33 cellular contexts compared by ENCODE assay signal in the genomic region with DNA sequence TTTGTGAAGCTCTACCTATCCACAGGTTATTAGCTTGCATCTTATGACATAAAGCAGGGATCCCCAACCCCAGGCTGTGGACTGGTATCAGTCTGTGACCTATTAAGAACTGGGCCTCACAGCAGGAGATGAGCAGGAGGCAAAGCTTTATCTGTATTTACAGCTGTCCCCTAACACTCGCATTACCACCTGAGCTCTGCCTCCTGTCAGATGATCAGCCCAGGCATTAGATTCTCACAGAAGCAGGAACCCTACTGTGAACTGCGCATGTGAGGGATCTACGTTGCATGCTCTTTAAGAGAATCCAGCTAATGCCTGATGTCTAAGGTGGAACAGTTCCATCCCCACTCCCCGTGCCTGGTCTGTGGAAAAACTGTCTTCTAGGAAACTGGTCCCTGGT. TPM values are rescaled to one million over a fixed set of nuclear protein-coding genes. Genes with fewer than 3 reads are reported as not detected.
DNase-seq lines count a peak whose midpoint lies in the region; ATAC-seq, FAIRE-seq and TF ChIP-seq lines count a peak whose summit lies in the region.
"Had no signal": no experiment of that assay in that cellular context is flagged by ENCODE, and none has a peak within 500 bp of the region (broad histone marks: within the 10 kb centered on the region; RNA-seq: fewer than 3 reads in every experiment).

No MANE protein-coding gene starts in this region.

- CTCF ChIA-PET in K562 (lab: Yijun Ruan, JAX; ENCODE audit: low intra/inter-chr PET ratio) = no interaction called here
- CTCF ChIA-PET in activated CD4-positive, alpha-beta memory T cell treated with anti-CD3 and anti-CD28 coated beads, Interleukin-2, amount 10 ng/mL, durations not matched to agents 7 days and 5 days (lab: Charles Lee) = interaction anchor here (1.1 kb wide), 1 partner anchor 20 kb away, joined by 3 read pairs; the partner anchor contains the start of gene FBXW11

- DNase-seq in T-helper 1 cell (no peak), NCI-H146 (lab: John Stamatoyannopoulos, UW) (peak; percentile 69), K562 (ENCODE audit: extremely low read depth in 1 of 4, low spot score in 3 of 4) (peak in 1 of 4 experiments; percentile 65), left lobe of liver (ENCODE audit: low spot score) (no peak), NK-92 (lab: John Stamatoyannopoulos, UW; ENCODE audit: unreplicated experiment) (no peak)
- DNase-seq in activated CD4-positive, alpha-beta memory T cell treated with anti-CD3 and anti-CD28 coated beads, Interleukin-2, amount 10 ng/mL, durations not matched to agents 7 days and 5 days = no peak
- DNase-seq: activated CD4-positive, alpha-beta T cell treated with anti-CD3 and anti-CD28 coated beads, Interleukin-2, amount 50 U/mL, for 4 hours; activated CD8-positive, alpha-beta memory T cell treated with anti-CD3 and anti-CD28 coated beads, Interleukin-2, amount 50 U/mL, for 48 hours; activated naive CD8-positive, alpha-beta T cell treated with anti-CD3 and anti-CD28 coated beads for 36 hours; CD4-positive, CD25-positive, alpha-beta regulatory T cell; central memory CD4-positive, alpha-beta T cell; dermis blood vessel endothelial cell; left ventricle myocardium superior; MG63; naive B cell; NCI-H1105 treated with DMSO at 0.1 percent for 48 hours; NCI-H2029 treated with DMSO at 0.1 percent for 48 hours; NCI-H345; pancreas; stimulated activated CD4-positive, alpha-beta T cell treated with anti-CD3 and anti-CD28 coated beads, Interleukin-2, amount 100 ng/mL, for 24 hours; trophoblast cell had no signal

- no peaks in the 10 kb centered on the region for H3K27me3 Mint-ChIP-seq in T-helper 1 cell treated with Interleukin-12 subunit alpha and Interleukin-12 subunit beta and Interleukin-4 antibody, amounts not matched to agents 30 μg/mL and 1 μg/mL, for 36 hours (ENCODE audit: low read depth)
- no peaks in the 10 kb centered on the region for H3K27me3 Mint-ChIP-seq in activated CD4-positive, alpha-beta memory T cell treated with anti-CD3 and anti-CD28 coated beads, Interleukin-2, amount 10 ng/mL, durations not matched to agents 7 days and 5 days
- H3K27me3 Mint-ChIP-seq: activated naive CD8-positive, alpha-beta T cell treated with anti-CD3 and anti-CD28 coated beads for 36 hours; CD4-positive, CD25-positive, alpha-beta regulatory T cell; naive B cell had no signal

- no peak overlapping the region; the same call in 2 of the 3 replicates for H3K27ac ChIP-seq in K562 (ENCODE audit: extremely low read depth, low read depth, low read length)
- H3K27ac ChIP-seq: gastroesophageal sphincter, pancreas had no signal

- ATAC-seq in K562 (peak; percentile 80), left lobe of liver (peak; percentile 50), GM19467 (IDR thresholded peaks at IDR 0.05; ENCODE audit: unreplicated experiment) (no peak)
- ATAC-seq: gastroesophageal sphincter, left ventricle myocardium superior, pancreas, SK-N-SH treated with all-trans-retinoic acid at 6 μM for 48 hours had no signal

- H3K27me3 ChIP-seq in K562 (ENCODE audit: control insufficient read depth in 2 of 2, insufficient read depth in 2 of 2, low read length in 2 of 2) = no peaks in the 10 kb centered on the region
- H3K27me3 ChIP-seq: gastroesophageal sphincter, MG63, pancreas had no signal

- no peak overlapping the region for H3K4me3 ChIP-seq in K562
- H3K4me3 ChIP-seq: gastroesophageal sphincter, MG63, pancreas, smooth muscle cell had no signal

- peaks cover 36% of the 10 kb centered on the region for H3K4me1 Mint-ChIP-seq in T-helper 1 cell treated with Interleukin-12 subunit alpha and Interleukin-12 subunit beta and Interleukin-4 antibody, amounts not matched to agents 30 μg/mL and 1 μg/mL, for 36 hours (ENCODE audit: low read depth)
- peaks cover 49% of the 10 kb centered on the region for H3K4me1 Mint-ChIP-seq in activated CD4-positive, alpha-beta memory T cell treated with anti-CD3 and anti-CD28 coated beads, Interleukin-2, amount 10 ng/mL, durations not matched to agents 7 days and 5 days

- no peaks in the 10 kb centered on the region; the same call in 2 of the 3 replicates for H3K36me3 ChIP-seq in K562 (ENCODE audit: control insufficient read depth, insufficient read depth, low read length)
- H3K36me3 ChIP-seq: gastroesophageal sphincter, pancreas had no signal

- no peak overlapping the region for H2AFZ ChIP-seq in K562 (ENCODE audit: low read depth, low read length)

- no peak overlapping the region for H3K4me3 Mint-ChIP-seq in T-helper 1 cell treated with Interleukin-12 subunit alpha and Interleukin-12 subunit beta and Interleukin-4 antibody, amounts not matched to agents 30 μg/mL and 1 μg/mL, for 36 hours
- no peak overlapping the region for H3K4me3 Mint-ChIP-seq in activated CD4-positive, alpha-beta memory T cell treated with anti-CD3 and anti-CD28 coated beads, Interleukin-2, amount 10 ng/mL, durations not matched to agents 7 days and 5 days
- H3K4me3 Mint-ChIP-seq: activated naive CD8-positive, alpha-beta T cell treated with anti-CD3 and anti-CD28 coated beads for 36 hours; CD4-positive, CD25-positive, alpha-beta regulatory T cell; mesothelial cell of epicardium; T-helper 2 cell treated with Interferon-gamma antibody and Interleukin-4, amounts not matched to agents 5 μg/mL and 100 μg/mL, for 36 hours had no signal

- H3K36me3 Mint-ChIP-seq in T-helper 1 cell treated with Interleukin-12 subunit alpha and Interleukin-12 subunit beta and Interleukin-4 antibody, amounts not matched to agents 30 μg/mL and 1 μg/mL, for 36 hours (ENCODE audit: low read depth) = peaks cover 27% of the 10 kb centered on the region
- peaks cover 38% of the 10 kb centered on the region for H3K36me3 Mint-ChIP-seq in activated CD4-positive, alpha-beta memory T cell treated with anti-CD3 and anti-CD28 coated beads, Interleukin-2, amount 10 ng/mL, durations not matched to agents 7 days and 5 days (ENCODE audit: low read depth)

- in situ Hi-C loops in K562 (cut with MboI) = no loop called here

- no peak overlapping the region for H3K4me2 ChIP-seq in K562 (ENCODE audit: insufficient read depth, low read length)
- H3K4me2 ChIP-seq: smooth muscle cell had no signal

- no peak for TF ChIP-seq POLR2A in K562 (conservative IDR thresholded peaks at IDR 0.05)

- peaks cover 44% of the 10 kb centered on the region for H3K79me2 ChIP-seq in K562 (ENCODE audit: control insufficient read depth, insufficient read depth, low read length)

- TF ChIP-seq EP300 in K562 (IDR thresholded peaks at IDR 0.05; ENCODE audit: low read length) = no peak

- peak overlapping the region; percentile 34 for H3K27ac Mint-ChIP-seq in T-helper 1 cell treated with Interleukin-12 subunit alpha and Interleukin-12 subunit beta and Interleukin-4 antibody, amounts not matched to agents 30 μg/mL and 1 μg/mL, for 36 hours
- no peak overlapping the region for H3K27ac Mint-ChIP-seq in activated CD4-positive, alpha-beta memory T cell treated with anti-CD3 and anti-CD28 coated beads, Interleukin-2, amount 10 ng/mL, durations not matched to agents 7 days and 5 days
- H3K27ac Mint-ChIP-seq: activated naive CD8-positive, alpha-beta T cell treated with anti-CD3 and anti-CD28 coated beads for 36 hours; mesothelial cell of epicardium; T-helper 2 cell treated with Interferon-gamma antibody and Interleukin-4, amounts not matched to agents 5 μg/mL and 100 μg/mL, for 36 hours had no signal

- H3K9me3 ChIP-seq in K562 (replicated peaks; ENCODE audit: control insufficient read depth, insufficient read depth, low read depth, low read length) = no peaks in the 10 kb centered on the region
- H3K9me3 ChIP-seq: gastroesophageal sphincter, MG63, pancreas had no signal

- 27% methylated on average over 4 of the region's 4 CpGs for WGBS in K562 (ENCODE audit: insufficient coverage, low coverage, missing lambda C conversion rate)

- TF ChIP-seq RAD21 in K562 (CRISPR knock-in tag; conservative IDR thresholded peaks at IDR 0.05 in 1 of 2, IDR thresholded peaks at IDR 0.05 in 1 of 2) = no peak

- intact Hi-C loops in K562 (cut with micrococcal nuclease) = loop anchor here (5.0 kb wide), 1 partner anchor 49 kb away; no protein-coding TSS in a partner anchor

- FAIRE-seq in K562 (lab: Jason Lieb, UNC) = no peak
- FAIRE-seq: astrocyte, D721Med, GM12891, H54, islet of Langerhans, pancreas had no signal

- POLR2A ChIA-PET in K562 (lab: Yijun Ruan, JAX) = interaction anchor here (1.1 to 4.7 kb wide), 3 partner anchors 9 to 19 kb away, joined by 4 to 20 read pairs (median 6); partner anchors contain the start of gene FBXW11
- POLR2A ChIA-PET in activated CD4-positive, alpha-beta memory T cell treated with anti-CD3 and anti-CD28 coated beads, Interleukin-2, amount 10 ng/mL, durations not matched to agents 7 days and 5 days (lab: Charles Lee) = interaction anchor here (0.9 to 4.8 kb wide), 3 partner anchors 17 to 23 kb away, joined by 3 to 44 read pairs (median 7); partner anchors contain the start of gene FBXW11

- BruUV-seq in K562 (replicated peaks; lab: Mats Ljungman, UMichigan) = no TSS peak

- H3K4me1 ChIP-seq in K562 (replicated peaks in 1 of 2; ENCODE audit: control insufficient read depth in 2 of 2, insufficient read depth in 2 of 2, low read length in 2 of 2) = peaks cover 5 to 6% of the 10 kb centered on the region in 2 experiments; a peak in 3 of 5 replicates

- H3K9me3 Mint-ChIP-seq in T-helper 1 cell treated with Interleukin-12 subunit alpha and Interleukin-12 subunit beta and Interleukin-4 antibody, amounts not matched to agents 30 μg/mL and 1 μg/mL, for 36 hours = peaks cover 1% of the 10 kb centered on the region
- H3K9me3 Mint-ChIP-seq in activated CD4-positive, alpha-beta memory T cell treated with anti-CD3 and anti-CD28 coated beads, Interleukin-2, amount 10 ng/mL, durations not matched to agents 7 days and 5 days = peaks cover 5% of the 10 kb centered on the region

- TF ChIP-seq CTCF in K562 (IDR thresholded peaks at IDR 0.05 in 2 of 3, conservative IDR thresholded peaks at IDR 0.05 in 1 of 3; ENCODE audit: insufficient read depth in 2 of 3, low read depth in 1 of 3, low read length in 3 of 3) = no peak

- H3K9me1 ChIP-seq in K562 (ENCODE audit: control insufficient read depth, insufficient read depth, low read length) = no peaks in the 10 kb centered on the region

- peaks cover 4% of the 10 kb centered on the region; the same call in 1 of the 2 replicates for H4K20me1 ChIP-seq in K562 (replicated peaks; ENCODE audit: control insufficient read depth, insufficient read depth, low read length)

- no peak overlapping the region for H3K9ac ChIP-seq in K562 (ENCODE audit: insufficient read depth in 1 of 2, low read depth in 2 of 2, low read length in 2 of 2)

RNA-seq across cellular contexts. Expression of gene FBXW11, which starts 19.7 kb away (rescaled TPM):
- total RNA-seq in K562 (2011; cell fraction: chromatin; rRNA removed; ENCODE audit: low replicate concordance) = 27.1 and 32.3 TPM in 2 replicates
- 11.7 and 13.2 TPM in 2 replicates for total RNA-seq in K562 (2011; cell fraction: nucleolus; rRNA removed)
- 22.7 and 34.8 TPM in 2 replicates for total RNA-seq in K562 (2011; cell fraction: nucleoplasm; rRNA removed)
- 16.7 and 20.3 TPM in 2 replicates for total RNA-seq in K562 (2014; rRNA removed)
- total RNA-seq in K562 (2014; rRNA removed; fragmentation: Illumina TruSeq; extraction: Trizol) = 27.0 and 27.7 TPM in 2 replicates
- 24.8 and 27.2 TPM in 2 replicates for total RNA-seq in K562 (2015; rRNA removed; fragmentation: Illumina TruSeq; extraction: Trizol)
- total RNA-seq in K562 (2021) = 23.6 and 24.0 TPM in 2 replicates
- polyA plus RNA-seq in K562 (2011; rRNA removed) = 27.3 and 28.6 TPM in 2 replicates
- 17.0 and 22.3 TPM in 2 replicates for polyA plus RNA-seq in K562 (2011; cell fraction: cytosol; rRNA removed)
- polyA plus RNA-seq in K562 (2011; cell fraction: nucleus; rRNA removed) = 31.3 and 33.1 TPM in 2 replicates
- 20.0 and 23.4 TPM in 2 replicates for polyA plus RNA-seq in K562 (2012)
- polyA plus RNA-seq in K562 (2014; fragmentation: Illumina TruSeq; extraction: Trizol) = 20.9 and 24.8 TPM in 2 replicates
- 1 to 10 TPM; 3.0 to 3.5 TPM for polyA plus RNA-seq in K562 (2014; fragmentation: Nextera tagmentation; extraction: Ambion mirVana)
- 13.1 and 15.6 TPM in 2 replicates for polyA plus RNA-seq in K562 (2014; rRNA removed)
- polyA minus RNA-seq in K562 (2011; rRNA and poly(A)+ RNA removed) = 59.5 and 64.2 TPM in 2 replicates
- polyA minus RNA-seq in K562 (2011; cell fraction: cytosol; rRNA and poly(A)+ RNA removed) = 24.3 and 34.5 TPM in 2 replicates
- polyA minus RNA-seq in K562 (2011; cell fraction: nucleus; rRNA and poly(A)+ RNA removed) = 13.2 and 22.0 TPM in 2 replicates
- total RNA-seq in left lobe of liver = 21.9 TPM
- total RNA-seq in activated CD4-positive, alpha-beta memory T cell treated with anti-CD3 and anti-CD28 coated beads, Interleukin-2, amount 10 ng/mL, durations not matched to agents 7 days and 5 days = 10 to 100 TPM; 37.4 to 38.8 TPM
